ENCODE assay signal across 9 cellular contexts in the genomic region with DNA sequence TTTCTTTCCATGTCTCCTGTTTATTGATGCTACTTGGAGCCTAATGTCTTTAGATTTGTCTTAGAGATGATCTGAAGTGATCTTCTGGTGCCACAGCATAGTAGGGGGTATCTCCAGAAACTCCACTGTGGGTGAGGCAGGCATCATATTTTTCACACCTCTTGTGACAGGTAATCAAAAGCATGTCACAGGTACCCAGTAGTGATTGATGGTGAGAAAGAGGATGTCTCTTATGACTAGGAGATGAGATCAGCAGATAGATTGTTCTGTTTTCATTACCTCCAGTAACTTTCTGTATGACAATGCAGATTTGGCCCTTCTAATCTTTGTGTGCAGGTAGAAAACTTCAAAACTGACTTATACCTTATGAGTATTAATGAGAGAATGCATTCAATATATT. TPM values are rescaled to one million over a fixed set of nuclear protein-coding genes. Genes with fewer than 3 reads are reported as not detected.
DNase-seq lines count a peak whose midpoint lies in the region; ATAC-seq and TF ChIP-seq lines count a peak whose summit lies in the region.
"Had no signal": no experiment of that assay in that cellular context is flagged by ENCODE, and none has a peak within 500 bp of the region (broad histone marks: within the 10 kb centered on the region; RNA-seq: fewer than 3 reads in every experiment).

No MANE protein-coding gene starts in this region.

- H3K9me3 ChIP-seq in aorta (ENCODE audit: control insufficient read depth, low read length) = peaks cover 1% of the 10 kb centered on the region
- H3K9me3 ChIP-seq: SJSA1 had no signal

- H3K27ac ChIP-seq in foreskin keratinocyte = no peak overlapping the region
- H3K27ac ChIP-seq in aorta (ENCODE audit: low read depth in 1 of 2, low read length in 2 of 2) = no peak overlapping the region
- H3K27ac ChIP-seq: SJSA1 had no signal

- peaks cover 5% of the 10 kb centered on the region for H3K4me1 ChIP-seq in foreskin keratinocyte
- peaks cover 0 to 3% of the 10 kb centered on the region in 2 donors for H3K4me1 ChIP-seq in aorta (ENCODE audit: control insufficient read depth in 1 of 2, insufficient read depth in 2 of 2, low read length in 2 of 2)

- no peaks in the 10 kb centered on the region for H3K36me3 ChIP-seq in aorta (ENCODE audit: control insufficient read depth in 1 of 2, insufficient read depth in 2 of 2, low read length in 1 of 2)
- H3K36me3 ChIP-seq: SJSA1 had no signal

- no peak overlapping the region for H3K4me3 ChIP-seq in aorta (ENCODE audit: low read length in 2 of 2)
- H3K4me3 ChIP-seq: SJSA1 had no signal

- no peak for TF ChIP-seq CTCF in foreskin keratinocyte (conservative IDR thresholded peaks at IDR 0.05)
- TF ChIP-seq CTCF in GM20000 (IDR thresholded peaks at IDR 0.05; ENCODE audit: extremely low read depth, missing control alignments) = no peak

- intact Hi-C loops in aorta (cut with DNase I) = no loop called here

- ATAC-seq in GM18858 (IDR thresholded peaks at IDR 0.05; ENCODE audit: unreplicated experiment) (peak; percentile 70), GM21528 (IDR thresholded peaks at IDR 0.05; ENCODE audit: low FRiP score, unreplicated experiment) (peak; percentile 62), HG03354 (IDR thresholded peaks at IDR 0.05; ENCODE audit: poor library complexity, severe bottlenecking, unreplicated experiment) (peak; percentile 52), foreskin keratinocyte (peak; percentile 26), aorta (ENCODE audit: low FRiP score) (no peak)

- DNase-seq in foreskin keratinocyte (no peak), GM20000 (ENCODE audit: low spot score) (no peak), aorta (no peak), NCI-H748 (lab: John Stamatoyannopoulos, UW; ENCODE audit: unreplicated experiment) (no peak)
- DNase-seq: foreskin fibroblast had no signal

- H3K27me3 ChIP-seq in foreskin keratinocyte (no peaks in the 10 kb centered on the region), aorta (ENCODE audit: control insufficient read depth in 1 of 2, insufficient read depth in 2 of 2, low read length in 1 of 2) (no peaks in the 10 kb centered on the region)
- H3K27me3 ChIP-seq: SJSA1 had no signal

RNA-seq across cellular contexts. Expression of a gene that starts 13.5 kb away (rescaled TPM):
- total RNA-seq in foreskin keratinocyte (13.0 and 14.7 TPM in 2 replicates), aorta (10 to 100 TPM; 57.1 to 82.1 TPM)
- polyA plus RNA-seq in foreskin keratinocyte (3.6 and 4.9 TPM in 2 replicates), aorta (10 to 100 TPM; 12.3 to 23.6 TPM)

RNA-seq across cellular contexts. Expression of a gene that starts 54.8 kb away (rescaled TPM):
- total RNA-seq in foreskin keratinocyte (not detected in 2 replicates), aorta (10 to 100 TPM; 19.1 to 23.9 TPM)
- polyA plus RNA-seq in foreskin keratinocyte (not detected in 2 replicates), aorta (10 to 100 TPM; 25.0 to 46.1 TPM)

Comparison
In these comparisons a context has a peak if more than half of its experiments do, and no peak if none do; other contexts are left out.
1. RNA of a gene that starts 54.8 kb away (total RNA-seq): 19.1 to 23.9 TPM in aorta; not detected in foreskin keratinocyte; every median in the first group is over 10 times any median in the second.